Comparison of ENCODE assay signal across 10 cellular contexts in the genomic region with DNA sequence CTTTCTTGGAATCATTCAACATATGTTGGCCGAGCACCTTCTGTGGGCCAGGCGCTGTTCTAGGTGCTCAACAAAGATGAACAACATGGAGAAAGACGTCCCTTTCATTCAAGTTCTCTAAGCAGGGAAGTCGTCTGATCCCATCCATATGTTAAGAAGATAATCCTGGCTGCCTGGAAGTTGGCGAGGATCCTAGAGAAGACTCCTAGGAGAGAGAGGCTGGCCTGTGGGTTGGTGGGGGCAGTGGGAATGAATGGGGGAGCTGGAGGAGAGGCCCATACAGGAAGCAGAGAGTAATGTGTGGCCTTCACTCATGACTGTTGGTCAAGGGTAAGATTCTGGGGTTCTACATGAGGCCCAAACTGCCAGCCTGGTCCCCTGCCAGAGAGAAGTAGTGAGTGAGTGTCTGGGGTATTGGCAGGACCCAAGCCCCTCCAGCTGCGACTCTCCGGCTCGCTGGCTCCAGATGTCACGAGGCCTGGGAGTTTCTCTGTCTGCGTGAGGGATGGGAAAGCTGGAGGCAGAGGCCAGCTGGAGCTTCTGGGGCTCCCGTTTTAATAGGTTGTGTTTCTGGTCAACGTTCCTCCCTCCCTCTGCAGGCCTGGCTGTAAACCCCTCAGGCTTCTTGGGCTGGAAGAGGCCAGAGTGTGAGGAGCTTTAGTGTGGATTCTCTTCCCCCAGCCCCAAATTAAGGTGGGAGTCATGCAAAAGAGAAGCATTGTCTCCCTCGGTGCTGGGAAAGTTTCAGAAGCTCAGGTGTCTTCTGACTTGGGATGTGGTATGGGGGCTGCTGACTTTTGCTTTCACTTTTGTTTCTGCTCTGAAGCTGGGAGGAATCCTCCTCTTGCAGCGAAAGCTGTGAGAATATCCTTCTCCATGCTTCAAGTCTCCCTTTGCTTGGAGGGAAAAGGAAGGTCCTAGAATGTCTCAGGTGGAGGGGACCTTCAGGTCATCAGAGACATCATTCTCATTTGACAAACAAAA. TPM values are rescaled to one million over a fixed set of nuclear protein-coding genes. Genes with fewer than 3 reads are reported as not detected.
DNase-seq lines count a peak whose midpoint lies in the region; ATAC-seq and TF ChIP-seq lines count a peak whose summit lies in the region.
"Had no signal": no experiment of that assay in that cellular context is flagged by ENCODE, and none has a peak within 500 bp of the region (broad histone marks: within the 10 kb centered on the region; RNA-seq: fewer than 3 reads in every experiment).

No MANE protein-coding gene starts in this region.

- H3K27me3 Mint-ChIP-seq in progenitor cell of endocrine pancreas (peaks cover 17% of the 10 kb centered on the region), chondrocyte (ENCODE audit: low read depth) (peaks cover 6% of the 10 kb centered on the region)

- no peak for ATAC-seq in GM19397 (IDR thresholded peaks at IDR 0.05; ENCODE audit: unreplicated experiment)

- H3K9me3 Mint-ChIP-seq in progenitor cell of endocrine pancreas (ENCODE audit: low read depth) (no peaks in the 10 kb centered on the region), chondrocyte (ENCODE audit: low read depth) (no peaks in the 10 kb centered on the region)

- H3K27ac Mint-ChIP-seq in progenitor cell of endocrine pancreas (peak overlapping the region; percentile 82), chondrocyte (ENCODE audit: unreplicated experiment) (no peak overlapping the region)

- DNase-seq in NCI-H1694 (lab: John Stamatoyannopoulos, UW) (peak; percentile 27), cerebellar cortex (ENCODE audit: low spot score) (peak; percentile 40), progenitor cell of endocrine pancreas (ENCODE audit: low spot score, unreplicated experiment) (no peak), NCI-H2227 (lab: John Stamatoyannopoulos, UW; ENCODE audit: unreplicated experiment) (no peak), NCI-H1417 (lab: John Stamatoyannopoulos, UW) (no peak), chondrocyte (ENCODE audit: low spot score) (no peak)
- DNase-seq: NCI-H1105 had no signal

- H3K4me1 Mint-ChIP-seq in progenitor cell of endocrine pancreas (ENCODE audit: low read depth) = peaks cover 31% of the 10 kb centered on the region
- H3K4me1 Mint-ChIP-seq in chondrocyte (ENCODE audit: low read depth) = peaks cover 12% of the 10 kb centered on the region

- H3K36me3 Mint-ChIP-seq in progenitor cell of endocrine pancreas (ENCODE audit: insufficient read depth) (peaks cover 2% of the 10 kb centered on the region), chondrocyte (ENCODE audit: low read depth) (no peaks in the 10 kb centered on the region)

- H3K4me3 ChIP-seq in GM08714 (ENCODE audit: low read length) = peak overlapping the region; percentile 2; the same call in 1 of the 2 replicates
- H3K4me3 ChIP-seq: suprapubic skin had no signal

- TF ChIP-seq CTCF in progenitor cell of endocrine pancreas (IDR thresholded peaks at IDR 0.05; ENCODE audit: unreplicated experiment) (no peak), chondrocyte (IDR thresholded peaks at IDR 0.05) (no peak)

- H3K4me3 Mint-ChIP-seq in progenitor cell of endocrine pancreas (ENCODE audit: low read depth) (peak overlapping the region; percentile 55), chondrocyte (ENCODE audit: unreplicated experiment) (no peak overlapping the region)

RNA-seq across cellular contexts. Expression of gene TMEM51, which starts 2.5 kb away (rescaled TPM):
- total RNA-seq in progenitor cell of endocrine pancreas = 14.8 and 14.9 TPM in 2 replicates
- total RNA-seq in chondrocyte = 0.82 to 1.9 TPM (median 1.8 TPM) in 3 replicates

Comparison
In these comparisons a context has a peak if more than half of its experiments do, and no peak if none do; other contexts are left out.
1. DNase-seq: peak in NCI-H1694 (single experiment) and cerebellar cortex (single experiment); none in progenitor cell of endocrine pancreas (single experiment), NCI-H2227 (single experiment), NCI-H1417 (0 of 3) and chondrocyte (single experiment).